ENCODE assay signal across 14 cellular contexts in the genomic region with DNA sequence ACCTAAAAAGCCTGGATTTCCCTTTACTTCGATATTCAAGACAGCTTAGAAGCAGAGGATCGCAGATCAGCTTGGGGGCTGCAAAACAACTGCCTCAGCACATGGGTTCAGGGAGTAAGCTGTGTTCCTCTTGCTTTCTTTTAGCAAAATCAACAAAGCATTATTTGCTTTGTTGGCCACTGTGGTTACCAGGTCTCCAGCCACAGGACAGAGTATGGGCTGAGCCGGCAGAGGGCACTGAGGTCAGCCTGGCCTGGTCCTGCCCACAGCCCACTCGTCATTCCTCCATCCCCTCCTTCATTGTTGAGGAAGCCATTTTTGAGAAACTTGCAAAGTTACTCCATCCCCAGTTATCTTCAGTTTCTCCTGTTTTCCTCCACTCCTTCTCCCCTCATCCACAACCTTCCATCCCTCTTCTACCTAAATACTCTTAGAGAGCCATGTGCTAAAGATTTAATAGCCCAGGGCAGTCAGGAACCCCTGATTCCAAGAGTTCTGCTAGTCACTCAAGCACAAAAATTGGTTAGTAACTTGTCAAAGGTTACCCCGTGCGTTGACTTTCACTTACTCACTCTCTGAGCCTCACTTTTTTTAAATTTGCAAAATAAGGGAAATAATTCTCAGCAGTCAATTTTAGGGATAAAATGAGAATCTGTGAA.
DNase-seq lines count a peak whose midpoint lies in the region; ATAC-seq and TF ChIP-seq lines count a peak whose summit lies in the region.
"Had no signal": no experiment of that assay in that cellular context is flagged by ENCODE, and none has a peak within 500 bp of the region (broad histone marks: within the 10 kb centered on the region; RNA-seq: fewer than 3 reads in every experiment).

No MANE protein-coding gene starts in this region.

- ATAC-seq in HG02588 (IDR thresholded peaks at IDR 0.05; ENCODE audit: unreplicated experiment): no peak
- ATAC-seq in HG02642 (IDR thresholded peaks at IDR 0.05; ENCODE audit: poor library complexity, unreplicated experiment): no peak

- peak; percentile 9 for DNase-seq in activated CD8-positive, alpha-beta memory T cell treated with anti-CD3 and anti-CD28 coated beads for 24 hours
- no peak for DNase-seq in activated CD8-positive, alpha-beta memory T cell treated with anti-CD3 and anti-CD28 coated beads, Interleukin-2, amount 50 U/mL, for 4 hours
- peak; percentile 23 for DNase-seq in SK-MEL-5 (ENCODE audit: low read depth, low spot score)
- DNase-seq in left kidney (ENCODE audit: low read depth, low spot score): peak; percentile 57
- no peak for DNase-seq in activated CD4-positive, CD25-positive, alpha-beta regulatory T cell (lab: John Stamatoyannopoulos, UW)
- no peak for DNase-seq in chondrocyte (ENCODE audit: low spot score)
- DNase-seq: activated CD4-positive, alpha-beta T cell treated with anti-CD3 and anti-CD28 coated beads, Interleukin-2, amount 10 ng/mL, durations not matched to agents 24 days and 14 days; activated T-cell treated with anti-CD3 and anti-CD28 coated beads, Interleukin-2, amount 50 U/mL, for 1 hour; CD4-positive, alpha-beta T cell; cerebellar nuclear complex; NCI-H1930; NCI-H526 treated with DMSO at 0.1 percent for 48 hours had no signal

- H3K4me1 Mint-ChIP-seq in chondrocyte (ENCODE audit: low read depth): peaks cover 18% of the 10 kb centered on the region

- in situ Hi-C loops in SK-MEL-5 (cut with HindIII; ENCODE audit: low pct_unique_long_range_greater_than_20kb, low sequenced_read_pairs): no loop called here

- H3K9me3 Mint-ChIP-seq in chondrocyte (ENCODE audit: low read depth): no peaks in the 10 kb centered on the region
- H3K9me3 Mint-ChIP-seq: activated CD4-positive, alpha-beta T cell treated with anti-CD3 and anti-CD28 coated beads, Interleukin-2, amount 10 ng/mL, durations not matched to agents 24 days and 14 days; CD4-positive, alpha-beta T cell had no signal

- H3K27ac Mint-ChIP-seq in chondrocyte (ENCODE audit: unreplicated experiment): no peak overlapping the region
- H3K27ac Mint-ChIP-seq: activated CD4-positive, alpha-beta T cell treated with anti-CD3 and anti-CD28 coated beads, Interleukin-2, amount 10 ng/mL, durations not matched to agents 24 days and 14 days; CD4-positive, alpha-beta T cell had no signal

- H3K27me3 Mint-ChIP-seq in chondrocyte (ENCODE audit: low read depth): peaks cover 58% of the 10 kb centered on the region

- no peak for TF ChIP-seq CTCF in chondrocyte (IDR thresholded peaks at IDR 0.05)

- H3K4me3 Mint-ChIP-seq in chondrocyte (ENCODE audit: unreplicated experiment): no peak overlapping the region
- H3K4me3 Mint-ChIP-seq: activated CD4-positive, alpha-beta T cell treated with anti-CD3 and anti-CD28 coated beads, Interleukin-2, amount 10 ng/mL, durations not matched to agents 24 days and 14 days; CD4-positive, alpha-beta T cell had no signal

- H3K36me3 Mint-ChIP-seq in chondrocyte (ENCODE audit: low read depth): peaks cover under 1% of the 10 kb centered on the region

Comparison
In these comparisons a context has a peak if more than half of its experiments do, and no peak if none do; other contexts are left out.
1. DNase-seq: peak in activated CD8-positive, alpha-beta memory T cell treated with anti-CD3 and anti-CD28 coated beads for 24 hours (single experiment), SK-MEL-5 (single experiment) and left kidney (single experiment); none in activated CD8-positive, alpha-beta memory T cell treated with anti-CD3 and anti-CD28 coated beads, Interleukin-2, amount 50 U/mL, for 4 hours (single experiment), activated CD4-positive, CD25-positive, alpha-beta regulatory T cell (0 of 4) and chondrocyte (single experiment).